Comparison of ENCODE assay signal across 12 cellular contexts in the genomic region with DNA sequence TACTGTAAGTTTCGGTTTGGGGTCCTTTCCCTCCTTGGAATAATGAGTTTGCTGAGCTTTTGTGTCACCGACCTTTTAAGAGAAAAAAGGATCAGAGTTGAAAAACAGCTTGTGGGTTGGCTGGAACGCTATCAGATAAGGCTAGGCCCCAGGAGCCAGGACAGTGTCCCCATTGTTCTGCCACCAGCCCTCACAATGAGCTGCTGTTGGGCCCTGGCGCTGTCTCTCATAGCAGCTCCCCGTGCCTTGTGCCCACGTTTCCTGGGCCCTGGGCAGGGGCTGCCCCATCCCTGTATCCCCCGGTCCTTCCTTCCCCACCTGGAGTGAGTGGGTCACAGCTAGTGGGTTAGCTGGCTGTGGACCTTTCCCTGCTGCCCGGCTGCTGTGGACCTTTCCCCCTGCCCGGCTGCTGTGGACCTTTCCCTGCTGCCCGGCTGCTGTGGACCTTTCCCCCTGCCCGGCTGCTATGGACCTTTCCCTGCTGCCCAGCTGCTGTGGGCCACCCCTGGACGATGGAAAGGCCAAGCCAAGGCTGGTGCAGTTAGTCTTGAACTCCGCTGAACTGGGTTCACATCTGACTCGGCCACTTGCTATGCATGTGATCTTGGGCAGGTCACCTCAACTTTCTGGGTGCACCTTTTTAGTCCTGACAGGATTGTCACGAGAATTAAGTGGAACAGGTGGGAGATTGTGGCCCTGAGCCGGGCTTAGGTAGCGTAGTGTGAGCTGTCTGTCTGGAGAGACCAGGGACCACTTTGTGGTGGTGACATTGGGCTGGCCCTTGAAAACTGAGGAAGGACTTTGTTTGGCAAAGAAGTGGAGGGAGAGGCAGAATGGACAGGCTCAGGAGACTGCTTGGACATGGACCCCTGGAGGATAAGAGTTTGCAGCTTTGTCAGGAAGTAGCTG.
DNase-seq lines count a peak whose midpoint lies in the region; ATAC-seq, FAIRE-seq and TF ChIP-seq lines count a peak whose summit lies in the region.
"Had no signal": no experiment of that assay in that cellular context is flagged by ENCODE, and none has a peak within 500 bp of the region (broad histone marks: within the 10 kb centered on the region; RNA-seq: fewer than 3 reads in every experiment).

No MANE protein-coding gene starts in this region.

- intact Hi-C loops in body of pancreas (cut with DNase I) (no loop called here), HepG2 (cut with micrococcal nuclease; ENCODE audit: unreplicated experiment) (loop anchor here (1.0 kb wide), 1 partner anchor 14 kb away; no protein-coding TSS in a partner anchor)

- ATAC-seq in body of pancreas (peak; percentile 79), HepG2 (peak; percentile 95), GM18867 (IDR thresholded peaks at IDR 0.05; ENCODE audit: unreplicated experiment) (no peak)
- ATAC-seq: activated CD8-positive, alpha-beta memory T cell treated with anti-CD3 and anti-CD28 coated beads, Interleukin-2, amount 10 ng/mL, durations not matched to agents 7 days and 5 days had no signal

- TF ChIP-seq CTCF in body of pancreas (IDR thresholded peaks at IDR 0.05) (no peak), HepG2 (CRISPR knock-in tag; IDR thresholded peaks at IDR 0.05) (no peak)

- no peak for TF ChIP-seq POLR2A in body of pancreas (IDR thresholded peaks at IDR 0.05)
- TF ChIP-seq POLR2A in HepG2 (IDR thresholded peaks at IDR 0.05; ENCODE audit: insufficient read depth in 1 of 2, low read depth in 2 of 2, low read length in 2 of 2): peak in 1 of 2 experiments; percentile 35; a peak in 1 of 4 replicates

- in situ Hi-C loops in HepG2 (cut with HindIII; ENCODE audit: extremely low pct_ligation_motif_present, low pct_unique_long_range_greater_than_20kb): no loop called here

- H3K4me1 ChIP-seq in body of pancreas (peaks cover 91% of the 10 kb centered on the region), HepG2 (ENCODE audit: insufficient read depth, low read length) (peaks cover 71% of the 10 kb centered on the region), skeletal muscle tissue (ENCODE audit: control insufficient read depth in 3 of 3, insufficient read depth in 3 of 3, low read length in 3 of 3) (peaks cover 83 to 96% (median 96%) of the 10 kb centered on the region in 3 donors)

- DNase-seq in HT-29 (ENCODE audit: low spot score) (peak; percentile 78), body of pancreas (peak; percentile 51 to 82 (median 71)), HepG2 (ENCODE audit: low spot score) (peak; percentile 93), NCI-H2029 treated with DMSO at 0.1 percent for 48 hours (lab: John Stamatoyannopoulos, UW) (no peak), NCI-H2171 treated with DMSO at 0.1 percent for 48 hours (lab: John Stamatoyannopoulos, UW) (no peak)
- no peak for DNase-seq in activated CD4-positive, alpha-beta T cell treated with anti-CD3 and anti-CD28 coated beads, Interleukin-2, amount 50 U/mL, for 4 hours
- DNase-seq: activated CD8-positive, alpha-beta memory T cell treated with anti-CD3 and anti-CD28 coated beads, Interleukin-2, amount 10 ng/mL, durations not matched to agents 7 days and 5 days; GOT3; NCI-H524 treated with DMSO at 0.1 percent for 48 hours had no signal

- peak overlapping the region; percentile 70 for H3K4me2 ChIP-seq in HepG2 (ENCODE audit: low read depth, low read length)

- peak; percentile 11 to 74; a peak in 2 of 4 replicates for TF ChIP-seq EP300 in HepG2 (IDR thresholded peaks at IDR 0.05; ENCODE audit: low read depth in 2 of 2, low read length in 2 of 2)
- TF ChIP-seq EP300 in HepG2 (CRISPR knock-in tag; IDR thresholded peaks at IDR 0.05; ENCODE audit: borderline replicate concordance): no peak; the same call in 1 of the 2 replicates

- no peak overlapping the region for H2AFZ ChIP-seq in HepG2 (ENCODE audit: low read length)

- peak; percentile 12; the same call in 1 of the 2 replicates for TF ChIP-seq RAD21 in HepG2 (CRISPR knock-in tag; IDR thresholded peaks at IDR 0.05)

- TSS peak; percentile 40 for BruUV-seq in HepG2 (replicated peaks; lab: Mats Ljungman, UMichigan)

- no peaks in the 10 kb centered on the region for H3K36me3 ChIP-seq in body of pancreas (replicated peaks in 1 of 2; ENCODE audit: insufficient read depth in 1 of 2, low read depth in 2 of 2)
- peaks cover 12 to 34% of the 10 kb centered on the region in 2 experiments for H3K36me3 ChIP-seq in HepG2 (replicated peaks in 1 of 2; ENCODE audit: control insufficient read depth in 1 of 2, insufficient read depth in 2 of 2, low read length in 2 of 2)
- peaks cover 0 to 4% (median 0%) of the 10 kb centered on the region in 3 donors for H3K36me3 ChIP-seq in skeletal muscle tissue (ENCODE audit: control insufficient read depth in 3 of 3, insufficient read depth in 3 of 3, low read length in 3 of 3)

- H3K27me3 ChIP-seq in body of pancreas (no peaks in the 10 kb centered on the region), HepG2 (ENCODE audit: control insufficient read depth in 1 of 2, insufficient read depth in 2 of 2, low read length in 2 of 2) (no peaks in the 10 kb centered on the region), skeletal muscle tissue (ENCODE audit: control insufficient read depth in 3 of 3, insufficient read depth in 3 of 3, low read length in 3 of 3) (no peaks in the 10 kb centered on the region)

- 55 to 67% methylated on average over 16 to 17 of the region's 17 CpGs for WGBS in body of pancreas, 2 donors
- WGBS in HepG2 (ENCODE audit: low lambda C conversion rate): 26% methylated on average over 13 of the region's 17 CpGs

- CTCF ChIA-PET in HepG2 (lab: Yijun Ruan, JAX; ENCODE audit: low intra/inter-chr PET ratio, low total read pairs): no interaction called here

- H4K20me1 ChIP-seq in HepG2 (ENCODE audit: insufficient read depth, low read length): no peaks in the 10 kb centered on the region

- H3K79me2 ChIP-seq in HepG2 (ENCODE audit: insufficient read depth, low read length): peaks cover 58% of the 10 kb centered on the region

- POLR2A ChIA-PET in HepG2 (lab: Yijun Ruan, JAX): interaction anchor here (0.7 to 4.0 kb wide), 11 partner anchors 9 to 240 kb away, joined by 3 to 49 read pairs (median 4); no protein-coding TSS in a partner anchor

- H3K27ac ChIP-seq in body of pancreas (peak overlapping the region; percentile 54 to 86 (median 82)), HepG2 (ENCODE audit: extremely low read length, insufficient read depth, low read length) (peak overlapping the region; percentile 91), skeletal muscle tissue (ENCODE audit: low read depth, low read length) (peak overlapping the region; percentile 47)

- no peak overlapping the region for H3K4me3 ChIP-seq in body of pancreas
- H3K4me3 ChIP-seq in HepG2 (replicated peaks in 1 of 3; ENCODE audit: insufficient read depth in 1 of 3, low read depth in 2 of 3, low read length in 3 of 3): peak overlapping the region in 2 of 3 experiments; percentile 23 to 58; a peak in 4 of 6 replicates
- no peak overlapping the region for H3K4me3 ChIP-seq in skeletal muscle tissue (ENCODE audit: low read length in 3 of 3)

- H3K9ac ChIP-seq in HepG2 (ENCODE audit: insufficient read depth, low read depth, low read length): peak overlapping the region; percentile 67
- peak overlapping the region in 1 of 3 donors; percentile 57 for H3K9ac ChIP-seq in skeletal muscle tissue (ENCODE audit: low read depth in 1 of 3, low read length in 3 of 3)

- FAIRE-seq in HepG2 (lab: Jason Lieb, UNC): peak; percentile 96
- FAIRE-seq: islet of Langerhans had no signal

- H3K9me3 ChIP-seq in body of pancreas: no peaks in the 10 kb centered on the region
- H3K9me3 ChIP-seq in HepG2 (ENCODE audit: low read length): no peaks in the 10 kb centered on the region
- no peaks in the 10 kb centered on the region for H3K9me3 ChIP-seq in skeletal muscle tissue (ENCODE audit: control insufficient read depth in 3 of 3, low read length in 3 of 3)

TF ChIP-seq in HepG2, 621 proteins besides CTCF, POLR2A, EP300 and RAD21 (continues in another document):
- TF ChIP-seq, protein P1, sequence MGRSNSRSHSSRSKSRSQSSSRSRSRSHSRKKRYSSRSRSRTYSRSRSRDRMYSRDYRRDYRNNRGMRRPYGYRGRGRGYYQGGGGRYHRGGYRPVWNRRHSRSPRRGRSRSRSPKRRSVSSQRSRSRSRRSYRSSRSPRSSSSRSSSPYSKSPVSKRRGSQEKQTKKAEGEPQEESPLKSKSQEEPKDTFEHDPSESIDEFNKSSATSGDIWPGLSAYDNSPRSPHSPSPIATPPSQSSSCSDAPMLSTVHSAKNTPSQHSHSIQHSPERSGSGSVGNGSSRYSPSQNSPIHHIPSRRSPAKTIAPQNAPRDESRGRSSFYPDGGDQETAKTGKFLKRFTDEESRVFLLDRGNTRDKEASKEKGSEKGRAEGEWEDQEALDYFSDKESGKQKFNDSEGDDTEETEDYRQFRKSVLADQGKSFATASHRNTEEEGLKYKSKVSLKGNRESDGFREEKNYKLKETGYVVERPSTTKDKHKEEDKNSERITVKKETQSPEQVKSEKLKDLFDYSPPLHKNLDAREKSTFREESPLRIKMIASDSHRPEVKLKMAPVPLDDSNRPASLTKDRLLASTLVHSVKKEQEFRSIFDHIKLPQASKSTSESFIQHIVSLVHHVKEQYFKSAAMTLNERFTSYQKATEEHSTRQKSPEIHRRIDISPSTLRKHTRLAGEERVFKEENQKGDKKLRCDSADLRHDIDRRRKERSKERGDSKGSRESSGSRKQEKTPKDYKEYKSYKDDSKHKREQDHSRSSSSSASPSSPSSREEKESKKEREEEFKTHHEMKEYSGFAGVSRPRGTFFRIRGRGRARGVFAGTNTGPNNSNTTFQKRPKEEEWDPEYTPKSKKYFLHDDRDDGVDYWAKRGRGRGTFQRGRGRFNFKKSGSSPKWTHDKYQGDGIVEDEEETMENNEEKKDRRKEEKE (IDR thresholded peaks at IDR 0.05): no peak
- TF ChIP-seq ZNF563 (CRISPR knock-in tag; IDR thresholded peaks at IDR 0.05): no peak
- TF ChIP-seq ONECUT2 (CRISPR knock-in tag; IDR thresholded peaks at IDR 0.05): no peak
- no peak for TF ChIP-seq HBP1 (CRISPR knock-in tag; IDR thresholded peaks at IDR 0.05; ENCODE audit: low read depth)
- no peak for TF ChIP-seq ZSCAN30 (CRISPR knock-in tag; IDR thresholded peaks at IDR 0.05)

Comparison
In these comparisons a context has a peak if more than half of its experiments do, and no peak if none do; other contexts are left out.
1. DNase-seq: peak in HT-29 (single experiment), body of pancreas (4 of 4) and HepG2 (single experiment); none in activated CD4-positive, alpha-beta T cell treated with anti-CD3 and anti-CD28 coated beads, Interleukin-2, amount 50 U/mL, for 4 hours (0 of 2), NCI-H2029 treated with DMSO at 0.1 percent for 48 hours (single experiment) and NCI-H2171 treated with DMSO at 0.1 percent for 48 hours (single experiment).
2. H3K4me3 ChIP-seq: peak in HepG2 (2 of 3); none in body of pancreas (0 of 2) and skeletal muscle tissue (0 of 3).
3. Peak in every context shown above with its lines, with median percentiles within 50 percentile points of each other: H3K27ac ChIP-seq.